18 cellular contexts compared by ENCODE assay signal in the genomic region with DNA sequence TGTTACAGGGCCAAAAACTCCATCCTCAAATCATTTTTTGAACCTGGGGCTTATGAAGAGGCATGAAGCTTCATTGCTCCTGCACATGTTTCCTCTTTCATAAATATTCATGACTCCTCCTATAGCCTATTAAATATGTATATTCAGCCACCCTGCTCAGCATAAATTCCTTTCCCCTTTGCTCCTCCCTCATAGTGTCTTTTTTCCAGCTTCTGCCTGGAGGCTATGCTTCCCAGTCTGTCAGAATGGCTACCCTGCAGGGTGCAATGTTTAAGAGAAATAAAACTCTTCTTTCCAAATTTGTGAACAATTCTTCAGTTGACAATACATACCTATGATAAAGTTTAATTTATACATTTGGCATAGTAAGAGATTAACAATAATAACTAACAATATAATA.
"Had no signal": no experiment of that assay in that cellular context is flagged by ENCODE, and none has a peak within 500 bp of the region (broad histone marks: within the 10 kb centered on the region; RNA-seq: fewer than 3 reads in every experiment).

No MANE protein-coding gene starts in this region.

- H3K4me1 Mint-ChIP-seq: naive thymus-derived CD8-positive, alpha-beta T cell had no signal

- H3K4me1 ChIP-seq: heart left ventricle, spleen, testis, tibial nerve, upper lobe of right lung, vagina had no signal

- H3K9me3 Mint-ChIP-seq: stimulated activated memory B cell treated with anti-CD40 and anti-IgM and Interleukin-4, amounts not matched to agents 10 μg/mL and 1 μg/mL and 100 μg/mL, for 72 hours had no signal

- H3K36me3 Mint-ChIP-seq: naive thymus-derived CD8-positive, alpha-beta T cell; stimulated activated memory B cell treated with anti-CD40 and anti-IgM and Interleukin-4, amounts not matched to agents 10 μg/mL and 1 μg/mL and 100 μg/mL, for 72 hours had no signal

- H3K36me3 ChIP-seq: heart left ventricle, spleen, tibial nerve, upper lobe of right lung, vagina had no signal

- H3K4me3 Mint-ChIP-seq: naive thymus-derived CD8-positive, alpha-beta T cell; stimulated activated memory B cell treated with anti-CD40 and anti-IgM and Interleukin-4, amounts not matched to agents 10 μg/mL and 1 μg/mL and 100 μg/mL, for 72 hours; stimulated activated naive CD8-positive, alpha-beta T cell treated with anti-CD3 and anti-CD28 coated beads, Interleukin-15, Interleukin-2, amounts not matched to agents 100 ng/mL and 50 ng/mL, for 24 hours had no signal

- H3K9me3 ChIP-seq: spleen, testis, tibial nerve, upper lobe of right lung, vagina had no signal

- H3K27ac ChIP-seq: heart left ventricle, spleen, testis, tibial nerve, upper lobe of right lung, vagina had no signal

- H3K27me3 ChIP-seq: heart left ventricle, spleen, testis, tibial nerve, upper lobe of right lung, vagina had no signal

- H3K27ac Mint-ChIP-seq: naive thymus-derived CD8-positive, alpha-beta T cell; stimulated activated memory B cell treated with anti-CD40 and anti-IgM and Interleukin-4, amounts not matched to agents 10 μg/mL and 1 μg/mL and 100 μg/mL, for 72 hours; stimulated activated naive CD8-positive, alpha-beta T cell treated with anti-CD3 and anti-CD28 coated beads, Interleukin-15, Interleukin-2, amounts not matched to agents 100 ng/mL and 50 ng/mL, for 24 hours had no signal

- H3K4me3 ChIP-seq: heart left ventricle, mucosa of descending colon, spleen, testis, tibial nerve, upper lobe of right lung, vagina had no signal

- H3K27me3 Mint-ChIP-seq: naive thymus-derived CD8-positive, alpha-beta T cell; stimulated activated memory B cell treated with anti-CD40 and anti-IgM and Interleukin-4, amounts not matched to agents 10 μg/mL and 1 μg/mL and 100 μg/mL, for 72 hours; stimulated activated naive CD8-positive, alpha-beta T cell treated with anti-CD3 and anti-CD28 coated beads, Interleukin-15, Interleukin-2, amounts not matched to agents 100 ng/mL and 50 ng/mL, for 24 hours had no signal

- ATAC-seq: heart left ventricle; mucosa of descending colon; naive thymus-derived CD8-positive, alpha-beta T cell; sciatic nerve; stimulated activated memory B cell treated with anti-CD40 and anti-IgM and Interleukin-4, amounts not matched to agents 10 μg/mL and 1 μg/mL and 100 μg/mL, for 72 hours; upper lobe of right lung had no signal

- DNase-seq: effector CD4-positive, alpha-beta T cell; heart left ventricle; hippocampal formation; mammary epithelial cell; mucosa of descending colon; naive thymus-derived CD8-positive, alpha-beta T cell; posterior cingulate gyrus; spleen; stimulated activated CD4-positive, alpha-beta T cell treated with anti-CD3 and anti-CD28 coated beads, Interleukin-15, amount 100 ng/mL, for 24 hours; stimulated activated CD4-positive, alpha-beta T cell treated with anti-CD3 and anti-CD28 coated beads, Interleukin-1b, Interleukin-23, amount 100 ng/mL, for 48 hours; stimulated activated CD4-positive, alpha-beta T cell treated with anti-CD3 and anti-CD28 coated beads, Interleukin-4, amount 100 ng/mL, for 24 hours; testis; upper lobe of right lung had no signal
